Comparison of ENCODE assay signal across 10 cellular contexts in the genomic region with DNA sequence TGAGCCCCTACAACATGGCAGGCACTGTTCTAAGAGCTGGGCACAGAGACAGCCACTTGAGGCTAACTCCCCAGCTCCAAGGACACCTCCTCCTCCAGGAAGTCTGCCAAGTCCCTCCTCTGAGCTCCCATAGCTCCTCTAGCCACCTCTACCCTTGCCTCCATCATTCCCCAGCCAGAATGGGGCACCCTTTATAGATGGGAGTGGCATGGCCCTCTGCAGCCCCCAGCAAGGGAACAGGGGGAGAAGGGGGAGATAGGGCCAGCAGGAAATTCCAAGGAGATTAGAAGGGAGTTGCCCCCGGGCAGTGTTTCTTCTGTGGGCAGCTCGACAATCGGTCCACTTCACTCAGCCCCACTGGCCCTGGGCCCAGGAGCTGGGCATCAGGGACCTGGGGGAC. TPM values are rescaled to one million over a fixed set of nuclear protein-coding genes. Genes with fewer than 3 reads are reported as not detected.
DNase-seq lines count a peak whose midpoint lies in the region; ATAC-seq and TF ChIP-seq lines count a peak whose summit lies in the region.
"Had no signal": no experiment of that assay in that cellular context is flagged by ENCODE, and none has a peak within 500 bp of the region (broad histone marks: within the 10 kb centered on the region; RNA-seq: fewer than 3 reads in every experiment).

No MANE protein-coding gene starts in this region.

- H4K20me1 ChIP-seq in fibroblast of lung (ENCODE audit: control insufficient read depth, extremely low read depth, insufficient read depth, low read length) = no peaks in the 10 kb centered on the region

- no peaks in the 10 kb centered on the region for H3K36me3 Mint-ChIP-seq in CD4-positive, alpha-beta T cell (ENCODE audit: low read depth)
- H3K36me3 Mint-ChIP-seq in activated CD8-positive, alpha-beta memory T cell treated with anti-CD3 and anti-CD28 coated beads, Interleukin-2, amount 10 ng/mL, durations not matched to agents 7 days and 5 days = no peaks in the 10 kb centered on the region

- H3K4me1 ChIP-seq in fibroblast of lung (ENCODE audit: control insufficient read depth, extremely low read depth, insufficient read depth, low read length) (peaks cover 77% of the 10 kb centered on the region), skeletal muscle satellite cell (ENCODE audit: control insufficient read depth, insufficient read depth, low read length) (peaks cover 75% of the 10 kb centered on the region)

- H2AFZ ChIP-seq in fibroblast of lung (ENCODE audit: low read length) = no peak overlapping the region

- H3K9ac ChIP-seq in fibroblast of lung (ENCODE audit: insufficient read depth, low read length) = no peak overlapping the region
- peak overlapping the region; percentile 32 for H3K9ac ChIP-seq in skeletal muscle satellite cell (ENCODE audit: low read depth, low read length)

- intact Hi-C loops in CD4-positive, alpha-beta T cell (cut with DNase I, micrococcal nuclease) = no loop called here

- H3K27me3 Mint-ChIP-seq in CD4-positive, alpha-beta T cell = peaks cover 2% of the 10 kb centered on the region
- peaks cover 4% of the 10 kb centered on the region for H3K27me3 Mint-ChIP-seq in activated CD8-positive, alpha-beta memory T cell treated with anti-CD3 and anti-CD28 coated beads, Interleukin-2, amount 10 ng/mL, durations not matched to agents 7 days and 5 days

- peaks cover 19% of the 10 kb centered on the region for H3K4me1 Mint-ChIP-seq in CD4-positive, alpha-beta T cell (ENCODE audit: low read depth)
- peaks cover 10% of the 10 kb centered on the region for H3K4me1 Mint-ChIP-seq in activated CD8-positive, alpha-beta memory T cell treated with anti-CD3 and anti-CD28 coated beads, Interleukin-2, amount 10 ng/mL, durations not matched to agents 7 days and 5 days

- no peaks in the 10 kb centered on the region for H3K9me3 Mint-ChIP-seq in CD4-positive, alpha-beta T cell
- no peaks in the 10 kb centered on the region for H3K9me3 Mint-ChIP-seq in activated CD8-positive, alpha-beta memory T cell treated with anti-CD3 and anti-CD28 coated beads, Interleukin-2, amount 10 ng/mL, durations not matched to agents 7 days and 5 days (ENCODE audit: low read depth)

- H3K79me2 ChIP-seq in fibroblast of lung (ENCODE audit: control insufficient read depth, insufficient read depth, low read length) = peaks cover 98% of the 10 kb centered on the region

- H3K27ac ChIP-seq in CD4-positive, alpha-beta T cell (ENCODE audit: low read depth, low read length) = no peak overlapping the region
- peak overlapping the region; percentile 63 for H3K27ac ChIP-seq in fibroblast of lung (ENCODE audit: insufficient read depth, low read length)

- peaks cover 15% of the 10 kb centered on the region for H3K36me3 ChIP-seq in fibroblast of lung (ENCODE audit: control insufficient read depth, insufficient read depth, low read length)
- peaks cover 6% of the 10 kb centered on the region for H3K36me3 ChIP-seq in skeletal muscle satellite cell (ENCODE audit: insufficient read depth, low read length)

- no peak overlapping the region for H3K4me3 Mint-ChIP-seq in CD4-positive, alpha-beta T cell
- no peak overlapping the region for H3K4me3 Mint-ChIP-seq in activated CD8-positive, alpha-beta memory T cell treated with anti-CD3 and anti-CD28 coated beads, Interleukin-2, amount 10 ng/mL, durations not matched to agents 7 days and 5 days
- H3K4me3 Mint-ChIP-seq: WTC11 had no signal

- H3K4me2 ChIP-seq in fibroblast of lung (ENCODE audit: extremely low read depth, insufficient read depth, low read length) (peak overlapping the region; percentile 26), skeletal muscle satellite cell (ENCODE audit: low read length) (peak overlapping the region; percentile 8)

- H3K9me3 ChIP-seq in CD4-positive, alpha-beta T cell (ENCODE audit: control insufficient read depth, low read length) = no peaks in the 10 kb centered on the region
- no peaks in the 10 kb centered on the region for H3K9me3 ChIP-seq in fibroblast of lung (ENCODE audit: control insufficient read depth, insufficient read depth, low read depth, low read length)
- no peaks in the 10 kb centered on the region for H3K9me3 ChIP-seq in skeletal muscle satellite cell (replicated peaks; ENCODE audit: low read length)

- CTCF ChIA-PET in CD4-positive, alpha-beta T cell (lab: Charles Lee) = no interaction called here
- CTCF ChIA-PET in activated CD8-positive, alpha-beta memory T cell treated with anti-CD3 and anti-CD28 coated beads, Interleukin-2, amount 10 ng/mL, durations not matched to agents 7 days and 5 days (lab: Charles Lee) = interaction anchor here (1.0 to 2.7 kb wide), 8 partner anchors 8 to 111 kb away, joined by 3 to 17 read pairs (median 5); a partner anchor contains a TSS

- TF ChIP-seq CTCF in CD4-positive, alpha-beta T cell (IDR thresholded peaks at IDR 0.05) = no peak
- no peak for TF ChIP-seq CTCF in fibroblast of lung (conservative IDR thresholded peaks at IDR 0.05 in 1 of 2, IDR thresholded peaks at IDR 0.05 in 1 of 2; ENCODE audit: low read depth in 1 of 2, low read length in 2 of 2)

- POLR2A ChIA-PET in CD4-positive, alpha-beta T cell (lab: Charles Lee) = interaction anchor here (0.7 to 0.8 kb wide), 2 partner anchors 13 to 210 kb away, joined by 3 read pairs; a partner anchor contains a TSS

- no peaks in the 10 kb centered on the region for H3K27me3 ChIP-seq in CD4-positive, alpha-beta T cell (ENCODE audit: control insufficient read depth, insufficient read depth, low read length)
- H3K27me3 ChIP-seq in fibroblast of lung (ENCODE audit: control insufficient read depth, insufficient read depth, low read length) (no peaks in the 10 kb centered on the region), skeletal muscle satellite cell (ENCODE audit: control insufficient read depth, insufficient read depth, low read length) (no peaks in the 10 kb centered on the region)

- no peak for ATAC-seq in CD4-positive, alpha-beta T cell (ENCODE audit: poor library complexity)
- ATAC-seq in SK-N-SH treated with all-trans-retinoic acid at 6 μM for 48 hours (peak; percentile 44), GM19397 (IDR thresholded peaks at IDR 0.05; ENCODE audit: unreplicated experiment) (no peak), GM18520 (IDR thresholded peaks at IDR 0.05; ENCODE audit: unreplicated experiment) (no peak)
- no peak for ATAC-seq in activated CD8-positive, alpha-beta memory T cell treated with anti-CD3 and anti-CD28 coated beads, Interleukin-2, amount 10 ng/mL, durations not matched to agents 7 days and 5 days
- ATAC-seq: WTC11 had no signal

- H3K27ac Mint-ChIP-seq in CD4-positive, alpha-beta T cell = peak overlapping the region; percentile 38
- no peak overlapping the region for H3K27ac Mint-ChIP-seq in activated CD8-positive, alpha-beta memory T cell treated with anti-CD3 and anti-CD28 coated beads, Interleukin-2, amount 10 ng/mL, durations not matched to agents 7 days and 5 days
- H3K27ac Mint-ChIP-seq: WTC11 had no signal

- H3K4me3 ChIP-seq in fibroblast of lung (replicated peaks in 1 of 4; ENCODE audit: control extremely low read depth in 1 of 4, insufficient read depth in 1 of 4, low read depth in 3 of 4, low read length in 4 of 4) (no peak overlapping the region), skeletal muscle satellite cell (ENCODE audit: low read length) (no peak overlapping the region)

- DNase-seq in CD4-positive, alpha-beta T cell = no peak
- DNase-seq in fibroblast of lung (ENCODE audit: low read depth in 2 of 2) (peak in 1 of 2 donors; percentile 33), DMS153 treated with DMSO at 0.1 percent for 48 hours (lab: John Stamatoyannopoulos, UW; ENCODE audit: unreplicated experiment) (no peak)
- no peak for DNase-seq in activated CD8-positive, alpha-beta memory T cell treated with anti-CD3 and anti-CD28 coated beads, Interleukin-2, amount 10 ng/mL, durations not matched to agents 7 days and 5 days
- DNase-seq: NCI-H524 had no signal

TF ChIP-seq in SK-N-SH treated with all-trans-retinoic acid at 6 μM for 48 hours, 23 proteins besides CTCF, POLR2A, EP300 and RAD21 (continues in another document):
- TF ChIP-seq, protein P1, sequence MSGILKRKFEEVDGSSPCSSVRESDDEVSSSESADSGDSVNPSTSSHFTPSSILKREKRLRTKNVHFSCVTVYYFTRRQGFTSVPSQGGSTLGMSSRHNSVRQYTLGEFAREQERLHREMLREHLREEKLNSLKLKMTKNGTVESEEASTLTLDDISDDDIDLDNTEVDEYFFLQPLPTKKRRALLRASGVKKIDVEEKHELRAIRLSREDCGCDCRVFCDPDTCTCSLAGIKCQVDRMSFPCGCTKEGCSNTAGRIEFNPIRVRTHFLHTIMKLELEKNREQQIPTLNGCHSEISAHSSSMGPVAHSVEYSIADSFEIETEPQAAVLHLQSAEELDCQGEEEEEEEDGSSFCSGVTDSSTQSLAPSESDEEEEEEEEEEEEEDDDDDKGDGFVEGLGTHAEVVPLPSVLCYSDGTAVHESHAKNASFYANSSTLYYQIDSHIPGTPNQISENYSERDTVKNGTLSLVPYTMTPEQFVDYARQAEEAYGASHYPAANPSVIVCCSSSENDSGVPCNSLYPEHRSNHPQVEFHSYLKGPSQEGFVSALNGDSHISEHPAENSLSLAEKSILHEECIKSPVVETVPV (CRISPR knock-in tag; IDR thresholded peaks at IDR 0.05) = no peak

RNA-seq across cellular contexts. Expression of a gene that starts 19.7 kb away (rescaled TPM):
- total RNA-seq in CD4-positive, alpha-beta T cell = not detected
- total RNA-seq in fibroblast of lung = under 0.01 TPM in 1 of 2 replicates, not detected in the other
- polyA plus RNA-seq in fibroblast of lung = 0.09 TPM in 2 replicates
- 0.06 TPM in 1 of 2 replicates, not detected in the other for polyA plus RNA-seq in fibroblast of lung (2012)
- polyA minus RNA-seq in fibroblast of lung (ENCODE audit: low replicate concordance) = not detected in 2 replicates
- total RNA-seq in skeletal muscle satellite cell (2012; rRNA removed) = not detected in 2 replicates
- total RNA-seq in activated CD8-positive, alpha-beta memory T cell treated with anti-CD3 and anti-CD28 coated beads, Interleukin-2, amount 10 ng/mL, durations not matched to agents 7 days and 5 days = not detected
